In genomic region chr16:66979011-66979717, GRCh38 we compare ENCODE assay signal across 16 cellular contexts. TPM values are rescaled to one million over a fixed set of nuclear protein-coding genes. Genes with fewer than 3 reads are reported as not detected.
A peak's percentile ranks its signal among the peaks of the same experiment; 100 is the strongest.
DNase-seq lines count a peak whose midpoint lies in the region; ATAC-seq, FAIRE-seq and TF ChIP-seq lines count a peak whose summit lies in the region.
"Had no signal": no experiment of that assay in that cellular context is flagged by ENCODE, and none has a peak within 500 bp of the region (broad histone marks: within the 10 kb centered on the region; RNA-seq: fewer than 3 reads in every experiment).

No MANE protein-coding gene starts in this region.

- no peak for TF ChIP-seq EP300 in GM12878 (IDR thresholded peaks at IDR 0.05; ENCODE audit: borderline replicate concordance in 1 of 2, control insufficient read depth in 1 of 2, low read depth in 2 of 2, low read length in 2 of 2)

- no peaks in the 10 kb centered on the region for H3K79me2 ChIP-seq in GM23248 (ENCODE audit: insufficient read depth)
- no peaks in the 10 kb centered on the region for H3K79me2 ChIP-seq in GM12878 (ENCODE audit: control insufficient read depth, insufficient read depth, low read length)

- TF ChIP-seq POLR2A in GM12878 (IDR thresholded peaks at IDR 0.05; ENCODE audit: low read depth, low read length): no peak

- SMC1A ChIA-PET in GM12878 (lab: Charles Lee; ENCODE audit: uncharacterized antibody, unreplicated experiment): interaction anchor here (0.6 to 1.9 kb wide), 4 partner anchors 34 to 176 kb away, joined by 3 to 6 read pairs (median 4); no protein-coding TSS in a partner anchor

- peaks cover 9% of the 10 kb centered on the region for H3K4me1 ChIP-seq in GM23248 (ENCODE audit: insufficient read depth)
- H3K4me1 ChIP-seq in GM12878 (ENCODE audit: control insufficient read depth, insufficient read depth, low read length): peaks cover 3% of the 10 kb centered on the region; the same call in 1 of the 2 replicates
- no peaks in the 10 kb centered on the region for H3K4me1 ChIP-seq in psoas muscle

- BruUV-seq in GM12878 (replicated peaks; lab: Mats Ljungman, UMichigan): no TSS peak

- H3K36me3 ChIP-seq in GM23248 (ENCODE audit: low read depth): no peaks in the 10 kb centered on the region
- no peaks in the 10 kb centered on the region for H3K36me3 ChIP-seq in GM12878 (ENCODE audit: control insufficient read depth in 2 of 2, insufficient read depth in 2 of 2, low read length in 1 of 2)
- H3K36me3 ChIP-seq in psoas muscle (ENCODE audit: insufficient read depth in 1 of 2, low read depth in 1 of 2): peaks cover 0 to 10% of the 10 kb centered on the region in 2 donors

- in situ Hi-C loops in GM23248 (cut with MboI): no loop called here
- in situ Hi-C loops in GM12878 (cut with MboI): loop anchor here (10.0 to 25.0 kb wide), 2 partner anchors 176 to 433 kb away; partner anchors contain the start of genes B3GNT9, FBXL8, TRADD and ZDHHC1
- in situ Hi-C loops in ACHN (cut with HindIII; ENCODE audit: low pct_ligation_motif_present, low pct_unique_long_range_greater_than_20kb, low sequenced_read_pairs): no loop called here

- ATAC-seq in GM12878: peak; percentile 25; the same call in 2 of the 3 replicates
- peak in 2 of 4 donors; percentile 24 to 43 for ATAC-seq in psoas muscle
- no peak for ATAC-seq in HG03135 (IDR thresholded peaks at IDR 0.05; ENCODE audit: unreplicated experiment)

- H3K27ac ChIP-seq in GM23248: no peak overlapping the region
- no peak overlapping the region for H3K27ac ChIP-seq in GM12878 (ENCODE audit: control insufficient read depth, insufficient read depth)
- H3K27ac ChIP-seq in psoas muscle: no peak overlapping the region

- TF ChIP-seq CTCF in GM12878 (IDR thresholded peaks at IDR 0.05 in 2 of 3, conservative IDR thresholded peaks at IDR 0.05 in 1 of 3; ENCODE audit: control insufficient read depth in 2 of 3, extremely low read depth in 1 of 3, insufficient read depth in 1 of 3, low read depth in 3 of 3, low read length in 3 of 3) (no peak), psoas muscle (IDR thresholded peaks at IDR 0.05) (no peak)

- WGBS in GM23248 (ENCODE audit: low coverage in 1 of 2, low lambda C conversion rate in 2 of 2, missing lambda C conversion rate in 2 of 2), 2 experiments: 33% methylated on average over 16 of the region's 16 CpGs
- 24% methylated on average over 12 of the region's 16 CpGs for WGBS in GM12878 (ENCODE audit: insufficient coverage, insufficient replicate concordance, low lambda C conversion rate, missing lambda C conversion rate)
- 53 to 56% (median 54%) methylated on average over 16 of the region's 16 CpGs for WGBS in psoas muscle, 3 donors

- RAD21 ChIA-PET in GM12878 (lab: Charles Lee; ENCODE audit: unreplicated experiment): interaction anchor here (0.5 to 1.8 kb wide), 3 partner anchors 10 to 176 kb away, joined by 3 to 6 read pairs (median 3); no protein-coding TSS in a partner anchor

- no peaks in the 10 kb centered on the region for H4K20me1 ChIP-seq in GM23248 (ENCODE audit: insufficient read depth)
- H4K20me1 ChIP-seq in GM12878 (ENCODE audit: control insufficient read depth, insufficient read depth): no peaks in the 10 kb centered on the region

- POLR2A ChIA-PET in GM12878 (lab: Charles Lee): no interaction called here

- intact Hi-C loops in GM12878 (cut with micrococcal nuclease; ENCODE audit: unreplicated experiment): loop anchor here (5.0 kb wide), 1 partner anchor 33 kb away; no protein-coding TSS in a partner anchor
- intact Hi-C loops in psoas muscle (cut with DNase I): loop anchor here (2.0 to 5.0 kb wide), 3 partner anchors 123 to 178 kb away; partner anchors contain the start of genes FBXL8 (in 1 of the 2) and TRADD (in 1 of the 2)

- TF ChIP-seq RAD21 in GM12878 (IDR thresholded peaks at IDR 0.05; ENCODE audit: insufficient read depth, low read depth, low read length): no peak

- H3F3A ChIP-seq in GM23248 (ENCODE audit: insufficient read depth): peaks cover 24% of the 10 kb centered on the region; the same call in 1 of the 2 replicates

- no peak for FAIRE-seq in GM12878 (lab: Jason Lieb, UNC)
- FAIRE-seq: colon, D721Med, frontal cortex, GM12891 had no signal

- H3K4me2 ChIP-seq in GM23248 (ENCODE audit: unreplicated experiment) (no peak overlapping the region), GM12878 (ENCODE audit: control insufficient read depth, insufficient read depth) (no peak overlapping the region)

- CTCF ChIA-PET in GM12878 (lab: Yijun Ruan, JAX): interaction anchor here (1.1 to 3.1 kb wide), 9 partner anchors 9 to 206 kb away, joined by 3 to 16 read pairs (median 5); partner anchors contain the start of genes CES3 and CES4A

- no peaks in the 10 kb centered on the region for H3K27me3 ChIP-seq in GM23248 (replicated peaks; ENCODE audit: insufficient read depth)
- H3K27me3 ChIP-seq in GM12878 (replicated peaks in 1 of 2; ENCODE audit: control insufficient read depth in 2 of 2, insufficient read depth in 2 of 2, low read length in 1 of 2): no peaks in the 10 kb centered on the region
- H3K27me3 ChIP-seq in psoas muscle (ENCODE audit: insufficient read depth in 3 of 3, low read length in 2 of 3): no peaks in the 10 kb centered on the region

- no peak overlapping the region for H3K9ac ChIP-seq in GM23248
- H3K9ac ChIP-seq in GM12878 (ENCODE audit: control insufficient read depth, insufficient read depth, low read length): no peak overlapping the region

- H3K9me3 ChIP-seq in GM23248 (ENCODE audit: low read depth) (no peaks in the 10 kb centered on the region), GM12878 (replicated peaks; ENCODE audit: control insufficient read depth, insufficient read depth, low read length) (no peaks in the 10 kb centered on the region), psoas muscle (no peaks in the 10 kb centered on the region)

- DNase-seq in GM23248 (peak; percentile 66), GM12878 (ENCODE audit: low read depth, low spot score) (no peak), psoas muscle (peak; percentile 45 to 69), NCI-H128 (lab: John Stamatoyannopoulos, UW; ENCODE audit: unreplicated experiment) (no peak), ACHN (no peak)
- DNase-seq: activated naive CD4-positive, alpha-beta T cell treated with Interleukin-2 at 50 U/mL for 16 hours; HFFc6; NCI-H1092; NCI-H526; SHP77; stimulated activated CD4-positive, alpha-beta T cell treated with anti-CD3 and anti-CD28 coated beads, Interleukin-4, amount 100 ng/mL, for 24 hours had no signal

- H3K9me2 ChIP-seq in GM23248 (ENCODE audit: insufficient read depth): no peaks in the 10 kb centered on the region

- no peak overlapping the region for H3K4me3 ChIP-seq in GM23248
- H3K4me3 ChIP-seq in GM12878: no peak overlapping the region
- H3K4me3 ChIP-seq in psoas muscle: no peak overlapping the region

- H2AFZ ChIP-seq in GM23248: peak overlapping the region; percentile 53
- no peak overlapping the region for H2AFZ ChIP-seq in GM12878 (ENCODE audit: control insufficient read depth, low read depth, low read length)

RNA-seq across cellular contexts. Expression of gene CES4A, which starts 9.2 kb away (rescaled TPM):
- 4.6 and 5.0 TPM in 2 replicates for total RNA-seq in GM23248 (2014; rRNA removed; shearing (Covaris generic))
- polyA plus RNA-seq in GM23248 (2016; fragmentation: Nextera tagmentation; extraction: Ambion mirVana) (2.6 and 4.5 TPM in 2 replicates), GM12878 (2011; rRNA removed) (0.05 TPM in 1 of 2 replicates, not detected in the other), GM12878 (2014; fragmentation: Illumina TruSeq; extraction: Trizol) (3.2 and 4.2 TPM in 2 replicates), GM12878 (2014; fragmentation: Nextera tagmentation; extraction: Ambion mirVana) (1 to 10 TPM; 1.8 to 1.9 TPM), GM12878 (2014; rRNA removed) (4.3 and 5.0 TPM in 2 replicates), GM12878 (2016; fragmentation: Nextera tagmentation; extraction: Ambion mirVana) (1 to 10 TPM; 1.7 to 2.5 TPM), psoas muscle (1 to 10 TPM; 4.2 to 5.5 (median 4.4) TPM)
- not detected in 2 replicates for total RNA-seq in GM12878 (2013; cell fraction: nucleolus; rRNA removed)
- total RNA-seq in GM12878 (2014; rRNA removed) (2.3 and 3.4 TPM in 2 replicates), GM12878 (2014; rRNA removed; fragmentation: Illumina TruSeq; extraction: Trizol) (1.7 and 2.0 TPM in 2 replicates), GM12878 (2021) (1.8 and 3.3 TPM in 2 replicates), psoas muscle (10 to 100 TPM in 2 of 4 donors, 1 to 10 TPM in 2; 6.0 to 41.3 (median 10.4) TPM)
- 7.0 TPM for polyA plus RNA-seq in GM12878 (2011; ENCODE audit: low read depth)
- not detected in 2 replicates for polyA plus RNA-seq in GM12878 (2011; cell fraction: cytosol; rRNA removed)
- polyA plus RNA-seq in GM12878 (2011; cell fraction: nucleus; rRNA removed): not detected in 2 replicates
- polyA plus RNA-seq in GM12878 (2012): 6.1 and 7.6 TPM in 2 replicates
- polyA minus RNA-seq in GM12878 (2011; rRNA and poly(A)+ RNA removed): not detected in 2 replicates
- polyA minus RNA-seq in GM12878 (2011; cell fraction: cytosol; rRNA and poly(A)+ RNA removed): not detected in 2 replicates
- 0.19 TPM in 1 of 2 replicates, not detected in the other for polyA minus RNA-seq in GM12878 (2011; cell fraction: nucleus; rRNA and poly(A)+ RNA removed)

RNA-seq across cellular contexts. Expression of gene CES3, which starts 18.1 kb away (rescaled TPM):
- not detected in 2 replicates for total RNA-seq in GM23248 (2014; rRNA removed; shearing (Covaris generic))
- polyA plus RNA-seq in GM23248 (2016; fragmentation: Nextera tagmentation; extraction: Ambion mirVana): not detected in 2 replicates
- total RNA-seq in GM12878 (2013; cell fraction: nucleolus; rRNA removed): 6.9 and 11.2 TPM in 2 replicates
- 0.71 and 1.4 TPM in 2 replicates for total RNA-seq in GM12878 (2014; rRNA removed)
- 0.72 and 0.83 TPM in 2 replicates for total RNA-seq in GM12878 (2014; rRNA removed; fragmentation: Illumina TruSeq; extraction: Trizol)
- total RNA-seq in GM12878 (2021): 1.9 and 3.1 TPM in 2 replicates
- 0.16 TPM for polyA plus RNA-seq in GM12878 (2011; ENCODE audit: low read depth)
- polyA plus RNA-seq in GM12878 (2011; rRNA removed): 0.62 and 1.3 TPM in 2 replicates
- 0.90 and 1.3 TPM in 2 replicates for polyA plus RNA-seq in GM12878 (2011; cell fraction: cytosol; rRNA removed)
- 7.5 and 8.9 TPM in 2 replicates for polyA plus RNA-seq in GM12878 (2011; cell fraction: nucleus; rRNA removed)
- 0.89 and 1.6 TPM in 2 replicates for polyA plus RNA-seq in GM12878 (2012)
- 0.10 and 0.76 TPM in 2 replicates for polyA plus RNA-seq in GM12878 (2014; fragmentation: Illumina TruSeq; extraction: Trizol)
- polyA plus RNA-seq in GM12878 (2014; fragmentation: Nextera tagmentation; extraction: Ambion mirVana): under 1 TPM; 0.09 to 0.18 TPM
- 1.5 and 3.0 TPM in 2 replicates for polyA plus RNA-seq in GM12878 (2014; rRNA removed)
- polyA plus RNA-seq in GM12878 (2016; fragmentation: Nextera tagmentation; extraction: Ambion mirVana): under 1 TPM; 0.68 to 0.76 TPM
- 0.80 and 2.0 TPM in 2 replicates for polyA minus RNA-seq in GM12878 (2011; rRNA and poly(A)+ RNA removed)
- 0.67 TPM in 1 of 2 replicates, not detected in the other for polyA minus RNA-seq in GM12878 (2011; cell fraction: cytosol; rRNA and poly(A)+ RNA removed)
- 3.3 and 3.4 TPM in 2 replicates for polyA minus RNA-seq in GM12878 (2011; cell fraction: nucleus; rRNA and poly(A)+ RNA removed)
- 10 to 100 TPM in 3 of 4 donors, 1 to 10 TPM in 1; 9.7 to 15.2 (median 13.5) TPM for total RNA-seq in psoas muscle
- polyA plus RNA-seq in psoas muscle: 1 to 10 TPM in 2 of 3 donors, under 1 TPM in 1; 0.48 to 8.7 (median 8.5) TPM

RNA-seq across cellular contexts. Expression of gene CES2, which starts 43.8 kb away (rescaled TPM):
- 32.3 and 46.8 TPM in 2 replicates for total RNA-seq in GM23248 (2014; rRNA removed; shearing (Covaris generic))
- polyA plus RNA-seq in GM23248 (2016; fragmentation: Nextera tagmentation; extraction: Ambion mirVana) (33.9 and 37.6 TPM in 2 replicates), GM12878 (2011; rRNA removed) (9.8 and 14.1 TPM in 2 replicates), GM12878 (2014; fragmentation: Illumina TruSeq; extraction: Trizol) (16.6 and 19.6 TPM in 2 replicates), GM12878 (2014; fragmentation: Nextera tagmentation; extraction: Ambion mirVana) (1 to 10 TPM; 1.6 to 2.4 TPM), GM12878 (2014; rRNA removed) (24.0 and 28.8 TPM in 2 replicates), GM12878 (2016; fragmentation: Nextera tagmentation; extraction: Ambion mirVana) (10 to 100 TPM; 22.5 to 25.1 TPM), psoas muscle (10 to 100 TPM; 12.8 to 22.4 (median 21.6) TPM)
- 49.9 and 51.4 TPM in 2 replicates for total RNA-seq in GM12878 (2013; cell fraction: nucleolus; rRNA removed)
- total RNA-seq in GM12878 (2014; rRNA removed) (31.1 and 33.7 TPM in 2 replicates), GM12878 (2014; rRNA removed; fragmentation: Illumina TruSeq; extraction: Trizol) (15.1 and 17.0 TPM in 2 replicates), GM12878 (2021) (26.9 and 33.2 TPM in 2 replicates), psoas muscle (10 to 100 TPM; 22.7 to 92.8 (median 57.6) TPM)
- polyA plus RNA-seq in GM12878 (2011; ENCODE audit: low read depth): 9.2 TPM
- 16.1 and 24.3 TPM in 2 replicates for polyA plus RNA-seq in GM12878 (2011; cell fraction: cytosol; rRNA removed)
- polyA plus RNA-seq in GM12878 (2011; cell fraction: nucleus; rRNA removed): 19.5 and 23.8 TPM in 2 replicates
- polyA plus RNA-seq in GM12878 (2012): 15.2 and 16.7 TPM in 2 replicates
- polyA minus RNA-seq in GM12878 (2011; rRNA and poly(A)+ RNA removed): 15.9 and 34.4 TPM in 2 replicates
- 4.7 and 13.8 TPM in 2 replicates for polyA minus RNA-seq in GM12878 (2011; cell fraction: cytosol; rRNA and poly(A)+ RNA removed)
- polyA minus RNA-seq in GM12878 (2011; cell fraction: nucleus; rRNA and poly(A)+ RNA removed): 23.1 and 35.8 TPM in 2 replicates

RNA-seq across cellular contexts. Expression of gene CIAO2B, which starts 45.0 kb away (rescaled TPM):
- total RNA-seq in GM23248 (2014; rRNA removed; shearing (Covaris generic)): 76.1 and 111 TPM in 2 replicates
- polyA plus RNA-seq in GM23248 (2016; fragmentation: Nextera tagmentation; extraction: Ambion mirVana) (173 and 182 TPM in 2 replicates), GM12878 (2011; rRNA removed) (108 and 182 TPM in 2 replicates), GM12878 (2014; fragmentation: Illumina TruSeq; extraction: Trizol) (41.2 and 86.9 TPM in 2 replicates), GM12878 (2014; fragmentation: Nextera tagmentation; extraction: Ambion mirVana) (100 to 1,000 TPM; 101 to 120 TPM), GM12878 (2014; rRNA removed) (198 and 225 TPM in 2 replicates), GM12878 (2016; fragmentation: Nextera tagmentation; extraction: Ambion mirVana) (100 to 1,000 TPM; 226 to 241 TPM), psoas muscle (100 to 1,000 TPM; 431 to 818 (median 460) TPM)
- total RNA-seq in GM12878 (2013; cell fraction: nucleolus; rRNA removed): 6.3 and 6.8 TPM in 2 replicates
- total RNA-seq in GM12878 (2014; rRNA removed) (141 and 156 TPM in 2 replicates), GM12878 (2014; rRNA removed; fragmentation: Illumina TruSeq; extraction: Trizol) (69.3 and 77.2 TPM in 2 replicates), GM12878 (2021) (76.4 and 81.3 TPM in 2 replicates), psoas muscle (100 to 1,000 TPM; 145 to 346 (median 248) TPM)
- 70.0 TPM for polyA plus RNA-seq in GM12878 (2011; ENCODE audit: low read depth)
- polyA plus RNA-seq in GM12878 (2011; cell fraction: cytosol; rRNA removed): 291 and 399 TPM in 2 replicates
- polyA plus RNA-seq in GM12878 (2011; cell fraction: nucleus; rRNA removed): 147 and 186 TPM in 2 replicates
- 125 and 149 TPM in 2 replicates for polyA plus RNA-seq in GM12878 (2012)
- polyA minus RNA-seq in GM12878 (2011; rRNA and poly(A)+ RNA removed): 145 and 173 TPM in 2 replicates
- 39.5 and 46.1 TPM in 2 replicates for polyA minus RNA-seq in GM12878 (2011; cell fraction: cytosol; rRNA and poly(A)+ RNA removed)
- polyA minus RNA-seq in GM12878 (2011; cell fraction: nucleus; rRNA and poly(A)+ RNA removed): 18.0 and 23.7 TPM in 2 replicates

RNA-seq across cellular contexts. Expression of gene CBFB, which starts 49.8 kb away (rescaled TPM):
- total RNA-seq in GM23248 (2014; rRNA removed; shearing (Covaris generic)): 53.3 and 63.2 TPM in 2 replicates
- polyA plus RNA-seq in GM23248 (2016; fragmentation: Nextera tagmentation; extraction: Ambion mirVana): 52.3 and 56.1 TPM in 2 replicates
- 58.4 and 64.5 TPM in 2 replicates for total RNA-seq in GM12878 (2013; cell fraction: nucleolus; rRNA removed)
- 65.0 and 70.8 TPM in 2 replicates for total RNA-seq in GM12878 (2014; rRNA removed)
- total RNA-seq in GM12878 (2014; rRNA removed; fragmentation: Illumina TruSeq; extraction: Trizol): 61.8 and 76.7 TPM in 2 replicates
- total RNA-seq in GM12878 (2021): 83.4 and 83.8 TPM in 2 replicates
- polyA plus RNA-seq in GM12878 (2011; ENCODE audit: low read depth): 14.7 TPM
- 81.6 and 92.3 TPM in 2 replicates for polyA plus RNA-seq in GM12878 (2011; rRNA removed)
- 26.2 and 32.0 TPM in 2 replicates for polyA plus RNA-seq in GM12878 (2011; cell fraction: cytosol; rRNA removed)
- 21.6 and 37.6 TPM in 2 replicates for polyA plus RNA-seq in GM12878 (2011; cell fraction: nucleus; rRNA removed)
- polyA plus RNA-seq in GM12878 (2012): 30.0 and 34.5 TPM in 2 replicates
- polyA plus RNA-seq in GM12878 (2014; fragmentation: Illumina TruSeq; extraction: Trizol): 56.1 and 66.4 TPM in 2 replicates
- 10 to 100 TPM; 25.3 to 43.6 TPM for polyA plus RNA-seq in GM12878 (2014; fragmentation: Nextera tagmentation; extraction: Ambion mirVana)
- 43.0 and 52.1 TPM in 2 replicates for polyA plus RNA-seq in GM12878 (2014; rRNA removed)
- 10 to 100 TPM; 31.6 to 75.1 TPM for polyA plus RNA-seq in GM12878 (2016; fragmentation: Nextera tagmentation; extraction: Ambion mirVana)
- 35.3 and 68.1 TPM in 2 replicates for polyA minus RNA-seq in GM12878 (2011; rRNA and poly(A)+ RNA removed)
- polyA minus RNA-seq in GM12878 (2011; cell fraction: cytosol; rRNA and poly(A)+ RNA removed): 34.1 and 47.1 TPM in 2 replicates
- polyA minus RNA-seq in GM12878 (2011; cell fraction: nucleus; rRNA and poly(A)+ RNA removed): 13.9 and 25.5 TPM in 2 replicates
- total RNA-seq in psoas muscle: 10 to 100 TPM; 32.2 to 66.1 (median 56.7) TPM
- 10 to 100 TPM; 24.3 to 56.3 (median 51.4) TPM for polyA plus RNA-seq in psoas muscle

Comparison
In these comparisons a context has a peak if more than half of its experiments do, and no peak if none do; other contexts are left out.
1. DNase-seq: peak in GM23248 (single experiment) and psoas muscle (2 of 2); none in GM12878 (single experiment), NCI-H128 (single experiment) and ACHN (single experiment).